ENCODE assay signal across 11 cellular contexts in genomic region chr6:105192707-105193465, GRCh38. TPM values are rescaled to one million over a fixed set of nuclear protein-coding genes. Genes with fewer than 3 reads are reported as not detected.
DNase-seq lines count a peak whose midpoint lies in the region; ATAC-seq, FAIRE-seq and TF ChIP-seq lines count a peak whose summit lies in the region.
"Had no signal": no experiment of that assay in that cellular context is flagged by ENCODE, and none has a peak within 500 bp of the region (broad histone marks: within the 10 kb centered on the region; RNA-seq: fewer than 3 reads in every experiment).

No MANE protein-coding gene starts in this region.

- no peak overlapping the region for H3K4me3 Mint-ChIP-seq in progenitor cell of endocrine pancreas (ENCODE audit: low read depth)
- H3K4me3 Mint-ChIP-seq: activated naive CD8-positive, alpha-beta T cell; stimulated activated naive CD8-positive, alpha-beta T cell treated with anti-CD3 and anti-CD28 coated beads, Interleukin-15, amount 100 ng/mL, for 72 hours had no signal

- H3K9me2 ChIP-seq in PC-3 (replicated peaks; ENCODE audit: low read length), result no peaks in the 10 kb centered on the region

- FAIRE-seq in endothelial cell of umbilical vein (lab: Jason Lieb, UNC), result no peak

- H3F3A ChIP-seq in PC-3 (ENCODE audit: low read length, unreplicated experiment), result no peaks in the 10 kb centered on the region

- H3K79me2 ChIP-seq in PC-3 (ENCODE audit: low read length) (no peaks in the 10 kb centered on the region), endothelial cell of umbilical vein (ENCODE audit: control insufficient read depth, insufficient read depth, low read length) (no peaks in the 10 kb centered on the region), osteoblast (ENCODE audit: insufficient read depth, low read length) (no peaks in the 10 kb centered on the region)

- H3K9me3 ChIP-seq in PC-3 (ENCODE audit: low read length), result no peaks in the 10 kb centered on the region
- H3K9me3 ChIP-seq in endothelial cell of umbilical vein (replicated peaks; ENCODE audit: control insufficient read depth, insufficient read depth, low read length), result no peaks in the 10 kb centered on the region
- H3K9me3 ChIP-seq in osteoblast (ENCODE audit: low read depth, low read length), result no peaks in the 10 kb centered on the region

- H3K4me3 ChIP-seq in PC-3 (ENCODE audit: low read length), result no peak overlapping the region
- no peak overlapping the region for H3K4me3 ChIP-seq in endothelial cell of umbilical vein (replicated peaks in 1 of 3; ENCODE audit: insufficient read depth in 1 of 3, low read depth in 1 of 3, low read length in 3 of 3)
- H3K4me3 ChIP-seq in osteoblast (ENCODE audit: insufficient read depth, low read length), result no peak overlapping the region

- no peaks in the 10 kb centered on the region for H3K4me1 Mint-ChIP-seq in progenitor cell of endocrine pancreas (ENCODE audit: low read depth)
- H3K4me1 Mint-ChIP-seq: stimulated activated naive CD8-positive, alpha-beta T cell treated with anti-CD3 and anti-CD28 coated beads, Interleukin-15, amount 100 ng/mL, for 72 hours had no signal

- peaks cover 3% of the 10 kb centered on the region; the same call in 1 of the 2 replicates for H3K4me1 ChIP-seq in PC-3 (ENCODE audit: insufficient read depth, low read length)
- H3K4me1 ChIP-seq in endothelial cell of umbilical vein (ENCODE audit: control insufficient read depth, extremely low read depth, insufficient read depth, low read length), result peaks cover 22% of the 10 kb centered on the region
- H3K4me1 ChIP-seq in osteoblast (ENCODE audit: insufficient read depth, low read length), result peaks cover 32% of the 10 kb centered on the region

- no peak overlapping the region for H3K27ac Mint-ChIP-seq in progenitor cell of endocrine pancreas
- H3K27ac Mint-ChIP-seq: activated naive CD8-positive, alpha-beta T cell; stimulated activated naive CD8-positive, alpha-beta T cell treated with anti-CD3 and anti-CD28 coated beads, Interleukin-15, amount 100 ng/mL, for 72 hours had no signal

- no peak for TF ChIP-seq CTCF in PC-3 (conservative IDR thresholded peaks at IDR 0.05; ENCODE audit: low read depth, low read length)
- TF ChIP-seq CTCF in endothelial cell of umbilical vein (IDR thresholded peaks at IDR 0.05; ENCODE audit: extremely low read depth in 1 of 2, insufficient read depth in 1 of 2, low read depth in 1 of 2, low read length in 2 of 2), result no peak
- TF ChIP-seq CTCF in osteoblast (IDR thresholded peaks at IDR 0.05; ENCODE audit: extremely low read depth, low read depth, low read length), result no peak
- TF ChIP-seq CTCF in GM20000 (IDR thresholded peaks at IDR 0.05; ENCODE audit: extremely low read depth, missing control alignments), result no peak
- TF ChIP-seq CTCF in progenitor cell of endocrine pancreas (IDR thresholded peaks at IDR 0.05; ENCODE audit: unreplicated experiment), result no peak

- no peaks in the 10 kb centered on the region for H3K9me1 ChIP-seq in endothelial cell of umbilical vein (replicated peaks; ENCODE audit: control insufficient read depth, extremely low read depth, insufficient read depth, low read length)

- no peak for TF ChIP-seq POLR2A in endothelial cell of umbilical vein (IDR thresholded peaks at IDR 0.05; ENCODE audit: low read depth, low read length)

- CTCF ChIA-PET in PC-3 (lab: Charles Lee), result interaction anchor here (0.7 kb wide), 1 partner anchor 125 kb away, joined by 4 read pairs; no protein-coding TSS in a partner anchor
- CTCF ChIA-PET in endothelial cell of umbilical vein (lab: Charles Lee), result no interaction called here

- POLR2A ChIA-PET in PC-3 (lab: Charles Lee; ENCODE audit: unreplicated experiment) (interaction anchor here (0.6 kb wide), 1 partner anchor 229 kb away, joined by 19 read pairs; no protein-coding TSS in a partner anchor), endothelial cell of umbilical vein (lab: Charles Lee) (no interaction called here)

- BruUV-seq in PC-3 (replicated peaks; lab: Mats Ljungman, UMichigan), result no TSS peak
- no TSS peak for BruUV-seq in endothelial cell of umbilical vein (replicated peaks; lab: Mats Ljungman, UMichigan)

- H3K27me3 ChIP-seq in PC-3 (ENCODE audit: low read length) (no peaks in the 10 kb centered on the region), endothelial cell of umbilical vein (ENCODE audit: control insufficient read depth in 2 of 2, insufficient read depth in 2 of 2, low read length in 2 of 2) (no peaks in the 10 kb centered on the region), osteoblast (ENCODE audit: insufficient read depth, low read length) (no peaks in the 10 kb centered on the region)

- no peak overlapping the region for H3K4me2 ChIP-seq in PC-3 (ENCODE audit: low read length)
- no peak overlapping the region for H3K4me2 ChIP-seq in endothelial cell of umbilical vein (ENCODE audit: insufficient read depth, low read length)
- H3K4me2 ChIP-seq in osteoblast (ENCODE audit: insufficient read depth, low read length), result peak overlapping the region; percentile 57

- H3K36me3 Mint-ChIP-seq in progenitor cell of endocrine pancreas (ENCODE audit: insufficient read depth), result no peaks in the 10 kb centered on the region
- H3K36me3 Mint-ChIP-seq: activated naive CD8-positive, alpha-beta T cell had no signal

- H3K27ac ChIP-seq in PC-3 (ENCODE audit: low read length), result no peak overlapping the region
- H3K27ac ChIP-seq in endothelial cell of umbilical vein (ENCODE audit: insufficient read depth, low read depth, low read length), result no peak overlapping the region
- peak overlapping the region; percentile 46 for H3K27ac ChIP-seq in osteoblast (ENCODE audit: low read depth, low read length)

- no peaks in the 10 kb centered on the region for H3K9me3 Mint-ChIP-seq in progenitor cell of endocrine pancreas (ENCODE audit: low read depth)
- H3K9me3 Mint-ChIP-seq: stimulated activated naive CD8-positive, alpha-beta T cell treated with anti-CD3 and anti-CD28 coated beads, Interleukin-15, amount 100 ng/mL, for 72 hours had no signal

- dilution Hi-C loops in endothelial cell of umbilical vein (cut with MboI; ENCODE audit: extremely low pct_ligation_motif_present, low sequenced_read_pairs), result no loop called here

- DNase-seq in AG20443 (ENCODE audit: low spot score), result peak; percentile 61
- peak; percentile 42 for DNase-seq in PC-3
- DNase-seq in endothelial cell of umbilical vein (ENCODE audit: low read depth, low spot score), result no peak
- peak; percentile 92 for DNase-seq in osteoblast (ENCODE audit: insufficient read length, low spot score, missing footprints)
- no peak for DNase-seq in GM20000 (ENCODE audit: low spot score)
- no peak for DNase-seq in stimulated activated CD4-positive, alpha-beta T cell treated with anti-CD3 and anti-CD28 coated beads, Interleukin-15, amount 100 ng/mL, for 24 hours
- DNase-seq in progenitor cell of endocrine pancreas (ENCODE audit: low spot score, unreplicated experiment), result no peak
- DNase-seq: NCI-H1417 treated with DMSO at 0.1 percent for 48 hours; stimulated activated naive CD8-positive, alpha-beta T cell treated with anti-CD3 and anti-CD28 coated beads, Interleukin-15, amount 100 ng/mL, for 72 hours had no signal

- H4K20me1 ChIP-seq in PC-3 (ENCODE audit: low read length) (no peaks in the 10 kb centered on the region), endothelial cell of umbilical vein (replicated peaks; ENCODE audit: control insufficient read depth, extremely low read depth, insufficient read depth, low read length) (no peaks in the 10 kb centered on the region), osteoblast (ENCODE audit: insufficient read depth, low read length) (no peaks in the 10 kb centered on the region)

- ATAC-seq in PC-3, result peak; percentile 43; the same call in 1 of the 2 replicates
- no peak for ATAC-seq in GM19395 (IDR thresholded peaks at IDR 0.05; ENCODE audit: unreplicated experiment)
- ATAC-seq: stimulated activated naive CD8-positive, alpha-beta T cell treated with anti-CD3 and anti-CD28 coated beads, Interleukin-15, amount 100 ng/mL, for 72 hours had no signal

- H3K36me3 ChIP-seq in PC-3 (ENCODE audit: low read depth, low read length), result no peaks in the 10 kb centered on the region
- H3K36me3 ChIP-seq in endothelial cell of umbilical vein (ENCODE audit: control insufficient read depth in 2 of 2, extremely low read depth in 1 of 2, insufficient read depth in 2 of 2, low read length in 2 of 2), result no peaks in the 10 kb centered on the region
- H3K36me3 ChIP-seq in osteoblast (ENCODE audit: insufficient read depth, low read length), result no peaks in the 10 kb centered on the region

- intact Hi-C loops in PC-3 (cut with micrococcal nuclease), result no loop called here
- intact Hi-C loops in endothelial cell of umbilical vein (cut with micrococcal nuclease), result no loop called here

- H3K9ac ChIP-seq in PC-3 (ENCODE audit: low read length) (no peak overlapping the region), endothelial cell of umbilical vein (replicated peaks; ENCODE audit: extremely low read depth, insufficient read depth, low read length) (no peak overlapping the region)

- H2AFZ ChIP-seq in PC-3 (ENCODE audit: low read length) (no peak overlapping the region), endothelial cell of umbilical vein (ENCODE audit: low read depth, low read length) (no peak overlapping the region), osteoblast (ENCODE audit: low read length) (no peak overlapping the region)

- H3K27me3 Mint-ChIP-seq in progenitor cell of endocrine pancreas, result no peaks in the 10 kb centered on the region

TF ChIP-seq in endothelial cell of umbilical vein, 7 proteins besides CTCF, POLR2A, EP300 and RAD21:
- TF ChIP-seq JUN (IDR thresholded peaks at IDR 0.05; ENCODE audit: borderline replicate concordance, insufficient read depth, insufficient read length, low read depth), result no peak
- peak; percentile 52 for TF ChIP-seq FOS (IDR thresholded peaks at IDR 0.05; ENCODE audit: borderline replicate concordance, insufficient read depth, low read length)

RNA-seq across cellular contexts. Expression of gene POPDC3, which starts 13.1 kb away (rescaled TPM):
- total RNA-seq in PC-3 (2014; rRNA removed), result 31.6 and 41.4 TPM in 2 replicates
- total RNA-seq in endothelial cell of umbilical vein, result 1.7 and 3.1 TPM in 2 replicates
- 1.6 TPM in 2 replicates for polyA plus RNA-seq in endothelial cell of umbilical vein
- polyA plus RNA-seq in endothelial cell of umbilical vein (2011; cell fraction: cytosol; rRNA removed), result 0.92 and 1.3 TPM in 2 replicates
- polyA plus RNA-seq in endothelial cell of umbilical vein (2011; cell fraction: nucleus; rRNA removed), result 1.1 and 2.0 TPM in 2 replicates
- polyA plus RNA-seq in endothelial cell of umbilical vein (2012), result 4.0 and 4.1 TPM in 2 replicates
- polyA minus RNA-seq in endothelial cell of umbilical vein, result 0.38 TPM in 1 of 2 replicates, not detected in the other
- polyA minus RNA-seq in endothelial cell of umbilical vein (2011; cell fraction: cytosol; rRNA and poly(A)+ RNA removed), result 0.82 TPM
- not detected in 2 replicates for polyA minus RNA-seq in endothelial cell of umbilical vein (2011; cell fraction: nucleus; rRNA and poly(A)+ RNA removed)
- total RNA-seq in osteoblast, result 32.6 and 41.8 TPM in 2 replicates
- total RNA-seq in progenitor cell of endocrine pancreas, result 1.3 and 2.3 TPM in 2 replicates

Comparison
In these comparisons a context has a peak if more than half of its experiments do, and no peak if none do; other contexts are left out.
1. DNase-seq: peak in AG20443 (single experiment), PC-3 (single experiment) and osteoblast (single experiment); none in endothelial cell of umbilical vein (single experiment), GM20000 (single experiment), stimulated activated CD4-positive, alpha-beta T cell treated with anti-CD3 and anti-CD28 coated beads, Interleukin-15, amount 100 ng/mL, for 24 hours (single experiment) and progenitor cell of endocrine pancreas (single experiment).